Comparison of ENCODE assay signal across 8 cellular contexts in the genomic region with DNA sequence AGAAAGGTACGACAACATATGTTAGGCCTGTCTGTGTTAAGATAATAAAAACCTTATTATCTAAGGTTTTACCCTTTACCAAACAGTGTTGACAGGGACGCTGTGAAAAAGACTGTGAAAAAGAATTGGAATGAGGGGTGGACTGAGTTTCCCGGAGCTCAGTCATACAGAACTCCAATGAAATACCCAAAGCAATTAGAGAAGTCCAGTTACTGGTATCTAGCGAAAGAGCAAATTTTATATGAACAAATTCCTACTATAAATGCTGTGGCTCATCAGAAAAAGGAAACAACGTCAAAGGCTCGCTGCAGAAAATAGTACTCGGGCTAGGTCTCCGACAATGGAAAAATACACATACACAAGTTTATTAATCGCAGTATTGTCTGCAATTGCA. TPM values are rescaled to one million over a fixed set of nuclear protein-coding genes. Genes with fewer than 3 reads are reported as not detected.
DNase-seq lines count a peak whose midpoint lies in the region; ATAC-seq and TF ChIP-seq lines count a peak whose summit lies in the region.

No MANE protein-coding gene starts in this region.

- H3K9me3 ChIP-seq in HEK293 (ENCODE audit: control insufficient read depth, insufficient read depth, low read depth, low read length): no peaks in the 10 kb centered on the region
- no peaks in the 10 kb centered on the region for H3K9me3 ChIP-seq in spleen

- H3K4me3 ChIP-seq in AG04449 (ENCODE audit: low read depth, low read length) (peak overlapping the region; percentile 99), HEK293 (ENCODE audit: low read depth, low read length) (peak overlapping the region; percentile 96), spleen (peak overlapping the region; percentile 26 to 90 (median 84))

- intact Hi-C loops in left ventricle myocardium superior (cut with micrococcal nuclease): no loop called here
- intact Hi-C loops in spleen (cut with DNase I; ENCODE audit: low total_unique reads): loop anchor here (10.0 kb wide), 1 partner anchor 102 kb away; a partner anchor contains a TSS

- POLR2A ChIA-PET in AG04449 (lab: Yijun Ruan, JAX) (interaction anchor here (0.6 to 1.1 kb wide), 3 partner anchors 12 to 134 kb away, joined by 3 to 4 read pairs (median 4); no protein-coding TSS in a partner anchor), HEK293 (lab: Yijun Ruan, JAX) (interaction anchor here (1.1 to 2.7 kb wide), 2 partner anchors 19 to 106 kb away, joined by 3 to 20 read pairs; a partner anchor contains a TSS), WTC11 (lab: Charles Lee) (interaction anchor here (2.2 kb wide), 1 partner anchor 106 kb away, joined by 9 read pairs; a partner anchor contains a TSS)

- H3K27ac Mint-ChIP-seq in WTC11: peak overlapping the region; percentile 100

- WGBS in spleen, 5 donors: 8 to 24% (median 13%) methylated on average over 9 of the region's 9 CpGs

- TF ChIP-seq CTCF in AG04449 (IDR thresholded peaks at IDR 0.05; ENCODE audit: insufficient read depth, low read length, missing control alignments) (no peak), HEK293 (tag by site-specific recombination; IDR thresholded peaks at IDR 0.05) (no peak), WTC11 (IDR thresholded peaks at IDR 0.05) (no peak), spleen (IDR thresholded peaks at IDR 0.05 in 8 of 11, conservative IDR thresholded peaks at IDR 0.05 in 3 of 11) (no peak)

- CTCF ChIA-PET in AG04449 (lab: Yijun Ruan, JAX) (interaction anchor here (0.8 to 16.9 kb wide), 13 partner anchors 10 to 134 kb away, joined by 3 to 239 read pairs (median 5); no protein-coding TSS in a partner anchor), HEK293 (lab: Yijun Ruan, JAX) (interaction anchor here (0.6 to 3.8 kb wide), 14 partner anchors 9 to 208 kb away, joined by 3 to 22 read pairs (median 4); no protein-coding TSS in a partner anchor), WTC11 (lab: Charles Lee) (interaction anchor here (0.6 to 3.4 kb wide), 10 partner anchors 19 to 325 kb away, joined by 3 to 28 read pairs (median 5); no protein-coding TSS in a partner anchor)

- no peak for TF ChIP-seq POLR2A in spleen (IDR thresholded peaks at IDR 0.05)

- H3K27ac ChIP-seq in HEK293 (ENCODE audit: extremely low read depth, low read depth, low read length): peak overlapping the region; percentile 71; the same call in 1 of the 2 replicates
- peak overlapping the region; percentile 90 to 99 (median 94) for H3K27ac ChIP-seq in spleen

- H3K36me3 ChIP-seq in HEK293 (ENCODE audit: control insufficient read depth in 2 of 2, insufficient read depth in 1 of 2, low read length in 2 of 2) (peaks cover 3 to 8% of the 10 kb centered on the region in 2 experiments; a peak in 2 of 3 replicates), spleen (peaks cover 0 to 21% (median 8%) of the 10 kb centered on the region in 6 donors)

- DNase-seq in AG04449 (ENCODE audit: low read depth, low spot score): no peak
- DNase-seq in WTC11 (ENCODE audit: low spot score): no peak
- DNase-seq in left ventricle myocardium superior: no peak
- no peak for DNase-seq in spleen
- DNase-seq in NCI-H1092 (lab: John Stamatoyannopoulos, UW): no peak
- no peak for DNase-seq in NCI-H1694 (lab: John Stamatoyannopoulos, UW)
- no peak for DNase-seq in NCI-H526 (lab: John Stamatoyannopoulos, UW)

- H3K9me3 Mint-ChIP-seq in WTC11: no peaks in the 10 kb centered on the region

- H3K36me3 Mint-ChIP-seq in WTC11: peaks cover 2% of the 10 kb centered on the region

- 0 out of 2 replicates have a peak, but pooled peaks cover 2% of the 10 kb centered on the region for H3K4me1 ChIP-seq in HEK293 (ENCODE audit: control insufficient read depth, insufficient read depth, low read length)
- H3K4me1 ChIP-seq in spleen: peaks cover 25 to 61% (median 40%) of the 10 kb centered on the region in 6 donors

- H3K27me3 ChIP-seq in spleen (replicated peaks in 1 of 7): no peaks in the 10 kb centered on the region

- H3K27me3 Mint-ChIP-seq in WTC11 (ENCODE audit: low read depth): no peaks in the 10 kb centered on the region; the same call in 1 of the 2 replicates

- peaks cover 18% of the 10 kb centered on the region for H3K4me1 Mint-ChIP-seq in WTC11

- H3K4me3 Mint-ChIP-seq in WTC11: peak overlapping the region; percentile 98

- ATAC-seq in WTC11 (peak; percentile 3; the same call in 1 of the 2 replicates), left ventricle myocardium superior (peak; percentile 7)

TF ChIP-seq in HEK293, 187 proteins besides CTCF, POLR2A, EP300 and RAD21 (continues in another document):
- TF ChIP-seq ZNF600 (tag by site-specific recombination; IDR thresholded peaks at IDR 0.05) (0 out of 2 replicates have a peak, but pooled peaks have one; percentile 7), ZNF140 (tag by site-specific recombination; IDR thresholded peaks at IDR 0.05) (no peak), ZNF2 (tag by site-specific recombination; IDR thresholded peaks at IDR 0.05) (0 out of 2 replicates have a peak, but pooled peaks have one; percentile 11)
- TF ChIP-seq, protein P1, sequence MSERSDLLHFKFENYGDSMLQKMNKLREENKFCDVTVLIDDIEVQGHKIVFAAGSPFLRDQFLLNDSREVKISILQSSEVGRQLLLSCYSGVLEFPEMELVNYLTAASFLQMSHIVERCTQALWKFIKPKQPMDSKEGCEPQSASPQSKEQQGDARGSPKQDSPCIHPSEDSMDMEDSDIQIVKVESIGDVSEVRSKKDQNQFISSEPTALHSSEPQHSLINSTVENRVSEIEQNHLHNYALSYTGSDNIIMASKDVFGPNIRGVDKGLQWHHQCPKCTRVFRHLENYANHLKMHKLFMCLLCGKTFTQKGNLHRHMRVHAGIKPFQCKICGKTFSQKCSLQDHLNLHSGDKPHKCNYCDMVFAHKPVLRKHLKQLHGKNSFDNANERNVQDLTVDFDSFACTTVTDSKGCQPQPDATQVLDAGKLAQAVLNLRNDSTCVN (tag by site-specific recombination; optimal IDR thresholded peaks at IDR 0.05): peak; percentile 26

TF ChIP-seq in WTC11, 78 proteins besides CTCF, POLR2A, EP300 and RAD21 (continues in another document):
- TF ChIP-seq HMGA2 (CRISPR knock-in tag; IDR thresholded peaks at IDR 0.05) (no peak), FOXP1 (CRISPR knock-in tag; IDR thresholded peaks at IDR 0.05; ENCODE audit: borderline replicate concordance) (no peak), CBFB (CRISPR knock-in tag; IDR thresholded peaks at IDR 0.05; ENCODE audit: low read depth) (no peak), ZNF263 (CRISPR knock-in tag; IDR thresholded peaks at IDR 0.05; ENCODE audit: low read depth) (no peak)
- TF ChIP-seq, protein P2, sequence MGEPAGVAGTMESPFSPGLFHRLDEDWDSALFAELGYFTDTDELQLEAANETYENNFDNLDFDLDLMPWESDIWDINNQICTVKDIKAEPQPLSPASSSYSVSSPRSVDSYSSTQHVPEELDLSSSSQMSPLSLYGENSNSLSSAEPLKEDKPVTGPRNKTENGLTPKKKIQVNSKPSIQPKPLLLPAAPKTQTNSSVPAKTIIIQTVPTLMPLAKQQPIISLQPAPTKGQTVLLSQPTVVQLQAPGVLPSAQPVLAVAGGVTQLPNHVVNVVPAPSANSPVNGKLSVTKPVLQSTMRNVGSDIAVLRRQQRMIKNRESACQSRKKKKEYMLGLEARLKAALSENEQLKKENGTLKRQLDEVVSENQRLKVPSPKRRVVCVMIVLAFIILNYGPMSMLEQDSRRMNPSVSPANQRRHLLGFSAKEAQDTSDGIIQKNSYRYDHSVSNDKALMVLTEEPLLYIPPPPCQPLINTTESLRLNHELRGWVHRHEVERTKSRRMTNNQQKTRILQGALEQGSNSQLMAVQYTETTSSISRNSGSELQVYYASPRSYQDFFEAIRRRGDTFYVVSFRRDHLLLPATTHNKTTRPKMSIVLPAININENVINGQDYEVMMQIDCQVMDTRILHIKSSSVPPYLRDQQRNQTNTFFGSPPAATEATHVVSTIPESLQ (CRISPR knock-in tag; IDR thresholded peaks at IDR 0.05): no peak
- TF ChIP-seq, protein P3, sequence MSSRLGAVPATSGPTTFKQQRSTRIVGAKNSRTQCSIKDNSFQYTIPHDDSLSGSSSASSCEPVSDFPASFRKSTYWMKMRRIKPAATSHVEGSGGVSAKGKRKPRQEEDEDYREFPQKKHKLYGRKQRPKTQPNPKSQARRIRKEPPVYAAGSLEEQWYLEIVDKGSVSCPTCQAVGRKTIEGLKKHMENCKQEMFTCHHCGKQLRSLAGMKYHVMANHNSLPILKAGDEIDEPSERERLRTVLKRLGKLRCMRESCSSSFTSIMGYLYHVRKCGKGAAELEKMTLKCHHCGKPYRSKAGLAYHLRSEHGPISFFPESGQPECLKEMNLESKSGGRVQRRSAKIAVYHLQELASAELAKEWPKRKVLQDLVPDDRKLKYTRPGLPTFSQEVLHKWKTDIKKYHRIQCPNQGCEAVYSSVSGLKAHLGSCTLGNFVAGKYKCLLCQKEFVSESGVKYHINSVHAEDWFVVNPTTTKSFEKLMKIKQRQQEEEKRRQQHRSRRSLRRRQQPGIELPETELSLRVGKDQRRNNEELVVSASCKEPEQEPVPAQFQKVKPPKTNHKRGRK (CRISPR knock-in tag; IDR thresholded peaks at IDR 0.05; ENCODE audit: borderline replicate concordance): no peak
- TF ChIP-seq, protein P4, sequence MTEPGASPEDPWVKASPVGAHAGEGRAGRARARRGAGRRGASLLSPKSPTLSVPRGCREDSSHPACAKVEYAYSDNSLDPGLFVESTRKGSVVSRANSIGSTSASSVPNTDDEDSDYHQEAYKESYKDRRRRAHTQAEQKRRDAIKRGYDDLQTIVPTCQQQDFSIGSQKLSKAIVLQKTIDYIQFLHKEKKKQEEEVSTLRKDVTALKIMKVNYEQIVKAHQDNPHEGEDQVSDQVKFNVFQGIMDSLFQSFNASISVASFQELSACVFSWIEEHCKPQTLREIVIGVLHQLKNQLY (CRISPR knock-in tag; IDR thresholded peaks at IDR 0.05): no peak
- TF ChIP-seq, protein P5, sequence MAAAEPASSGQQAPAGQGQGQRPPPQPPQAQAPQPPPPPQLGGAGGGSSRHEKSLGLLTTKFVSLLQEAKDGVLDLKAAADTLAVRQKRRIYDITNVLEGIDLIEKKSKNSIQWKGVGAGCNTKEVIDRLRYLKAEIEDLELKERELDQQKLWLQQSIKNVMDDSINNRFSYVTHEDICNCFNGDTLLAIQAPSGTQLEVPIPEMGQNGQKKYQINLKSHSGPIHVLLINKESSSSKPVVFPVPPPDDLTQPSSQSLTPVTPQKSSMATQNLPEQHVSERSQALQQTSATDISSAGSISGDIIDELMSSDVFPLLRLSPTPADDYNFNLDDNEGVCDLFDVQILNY (CRISPR knock-in tag; IDR thresholded peaks at IDR 0.05): no peak

RNA-seq across cellular contexts. Expression of a gene that starts 0.7 kb away (rescaled TPM):
- 18.5 to 23.8 TPM (median 20.1 TPM) in 3 replicates for total RNA-seq in WTC11 (2021)
- total RNA-seq in left ventricle myocardium superior: 10.9 TPM
- total RNA-seq in spleen: 10 to 100 TPM; 16.7 to 23.4 (median 18.3) TPM
- 1 to 10 TPM; 4.2 to 7.5 (median 4.6) TPM for polyA plus RNA-seq in spleen

RNA-seq across cellular contexts. Expression of a gene that starts 38.2 kb away (rescaled TPM):
- total RNA-seq in WTC11 (2021): 5.7 to 7.5 TPM (median 5.7 TPM) in 3 replicates
- 3.7 TPM for total RNA-seq in left ventricle myocardium superior
- 1 to 10 TPM; 2.6 to 3.9 (median 3.4) TPM for total RNA-seq in spleen
- 1 to 10 TPM; 2.4 to 5.4 (median 3.5) TPM for polyA plus RNA-seq in spleen
